In genomic region chr16:56789360-56789759, GRCh38 we compare ENCODE assay signal across 10 cellular contexts. TPM values are rescaled to one million over a fixed set of nuclear protein-coding genes. Genes with fewer than 3 reads are reported as not detected.
DNase-seq lines count a peak whose midpoint lies in the region; ATAC-seq and TF ChIP-seq lines count a peak whose summit lies in the region.
"Had no signal": no experiment of that assay in that cellular context is flagged by ENCODE, and none has a peak within 500 bp of the region (broad histone marks: within the 10 kb centered on the region; RNA-seq: fewer than 3 reads in every experiment).

No MANE protein-coding gene starts in this region.

- no peaks in the 10 kb centered on the region for H3K9me3 Mint-ChIP-seq in naive thymus-derived CD4-positive, alpha-beta T cell
- H3K9me3 Mint-ChIP-seq: dendritic cell treated with granulocyte-macrophage colony-stimulating factor and Interleukin-4, amounts not matched to agents 40 ng/mL and 50 ng/mL, for 4 days had no signal

- peaks cover 0 to 5% (median 2%) of the 10 kb centered on the region in 5 donors for H3K36me3 Mint-ChIP-seq in naive thymus-derived CD4-positive, alpha-beta T cell

- POLR2A ChIA-PET in naive thymus-derived CD4-positive, alpha-beta T cell (lab: Charles Lee): no interaction called here

- H3K4me3 ChIP-seq in naive thymus-derived CD4-positive, alpha-beta T cell (ENCODE audit: low read length): no peak overlapping the region
- H3K4me3 ChIP-seq: HAP-1 had no signal

- no peak overlapping the region for H3K27ac ChIP-seq in naive thymus-derived CD4-positive, alpha-beta T cell (ENCODE audit: low read depth, low read length)

- H3K9me3 ChIP-seq in naive thymus-derived CD4-positive, alpha-beta T cell (ENCODE audit: control insufficient read depth in 2 of 3, low read length in 3 of 3): no peaks in the 10 kb centered on the region
- H3K9me3 ChIP-seq: HAP-1 had no signal

- H3K27ac Mint-ChIP-seq in naive thymus-derived CD4-positive, alpha-beta T cell: no peak overlapping the region
- H3K27ac Mint-ChIP-seq: dendritic cell treated with granulocyte-macrophage colony-stimulating factor and Interleukin-4, amounts not matched to agents 40 ng/mL and 50 ng/mL, for 4 days had no signal

- peak; percentile 35; the same call in 1 of the 3 replicates for TF ChIP-seq CTCF in GM12872 (IDR thresholded peaks at IDR 0.05; ENCODE audit: insufficient read depth, low read depth, low read length)

- H3K4me3 Mint-ChIP-seq in naive thymus-derived CD4-positive, alpha-beta T cell: no peak overlapping the region
- H3K4me3 Mint-ChIP-seq: dendritic cell treated with granulocyte-macrophage colony-stimulating factor and Interleukin-4, amounts not matched to agents 40 ng/mL and 50 ng/mL, for 4 days had no signal

- no peaks in the 10 kb centered on the region for H3K27me3 Mint-ChIP-seq in naive thymus-derived CD4-positive, alpha-beta T cell
- H3K27me3 Mint-ChIP-seq: dendritic cell treated with granulocyte-macrophage colony-stimulating factor and Interleukin-4, amounts not matched to agents 40 ng/mL and 50 ng/mL, for 4 days had no signal

- H3K4me1 Mint-ChIP-seq in naive thymus-derived CD4-positive, alpha-beta T cell: peaks cover 0 to 10% (median 0%) of the 10 kb centered on the region in 7 donors

- no peaks in the 10 kb centered on the region for H3K36me3 ChIP-seq in naive thymus-derived CD4-positive, alpha-beta T cell (ENCODE audit: control insufficient read depth in 2 of 3, insufficient read depth in 3 of 3, low read length in 3 of 3)
- H3K36me3 ChIP-seq: HAP-1 had no signal

- no peaks in the 10 kb centered on the region for H3K4me1 ChIP-seq in naive thymus-derived CD4-positive, alpha-beta T cell (ENCODE audit: control insufficient read depth in 2 of 2, insufficient read depth in 2 of 2, low read length in 2 of 2)

- no peaks in the 10 kb centered on the region for H3K27me3 ChIP-seq in naive thymus-derived CD4-positive, alpha-beta T cell (ENCODE audit: control insufficient read depth in 2 of 2, insufficient read depth in 2 of 2, low read length in 2 of 2)

- intact Hi-C loops in naive thymus-derived CD4-positive, alpha-beta T cell (cut with micrococcal nuclease): loop anchor here (1.0 to 5.0 kb wide), 4 partner anchors 87 to 275 kb away; no protein-coding TSS in a partner anchor

- CTCF ChIA-PET in naive thymus-derived CD4-positive, alpha-beta T cell (lab: Charles Lee): no interaction called here

- peak; percentile 33 for DNase-seq in AG08395 (ENCODE audit: low spot score)
- DNase-seq in NCI-H774 (lab: John Stamatoyannopoulos, UW): peak; percentile 49
- DNase-seq in cerebellar cortex (ENCODE audit: low spot score): peak; percentile 82
- DNase-seq in naive thymus-derived CD4-positive, alpha-beta T cell: peak in 3 of 9 donors; percentile 14 to 33 (median 14)
- DNase-seq in activated CD8-positive, alpha-beta memory T cell treated with anti-CD3 and anti-CD28 coated beads for 24 hours: no peak
- DNase-seq in mesenteric fat pad (ENCODE audit: low spot score): no peak

- ATAC-seq in naive thymus-derived CD4-positive, alpha-beta T cell: peak; percentile 50
- ATAC-seq in GM19351 (IDR thresholded peaks at IDR 0.05; ENCODE audit: unreplicated experiment): no peak

RNA-seq across cellular contexts. Expression of gene NUP93, which starts 59.4 kb away (rescaled TPM):
- 10 to 100 TPM; 53.0 to 90.5 (median 58.3) TPM for total RNA-seq in naive thymus-derived CD4-positive, alpha-beta T cell
- polyA plus RNA-seq in naive thymus-derived CD4-positive, alpha-beta T cell: 10 to 100 TPM; 64.5 to 83.2 TPM
- total RNA-seq in mesenteric fat pad: 52.7 TPM

Comparison
In these comparisons a context has a peak if more than half of its experiments do, and no peak if none do; other contexts are left out.
1. DNase-seq: peak in AG08395 (single experiment), NCI-H774 (single experiment) and cerebellar cortex (single experiment); none in activated CD8-positive, alpha-beta memory T cell treated with anti-CD3 and anti-CD28 coated beads for 24 hours (single experiment) and mesenteric fat pad (single experiment).